Comparison of ENCODE assay signal across 8 cellular contexts in genomic region chr13:45847554-45848224, GRCh38. TPM values are rescaled to one million over a fixed set of nuclear protein-coding genes. Genes with fewer than 3 reads are reported as not detected.
DNase-seq lines count a peak whose midpoint lies in the region; ATAC-seq and TF ChIP-seq lines count a peak whose summit lies in the region.

No MANE protein-coding gene starts in this region.

- 81% methylated on average over 13 of the region's 13 CpGs for WGBS in smooth muscle cell (ENCODE audit: low lambda C conversion rate)

- H3K9me3 ChIP-seq in smooth muscle cell (replicated peaks; ENCODE audit: low read depth), result no peaks in the 10 kb centered on the region

- TF ChIP-seq CTCF in VCaP (conservative IDR thresholded peaks at IDR 0.05) (no peak), smooth muscle cell (IDR thresholded peaks at IDR 0.05; ENCODE audit: borderline replicate concordance, insufficient read depth, poor library complexity, severe bottlenecking) (no peak)

- no peak for ATAC-seq in GM21737 (IDR thresholded peaks at IDR 0.05; ENCODE audit: unreplicated experiment)
- no peak for ATAC-seq in HG03442 (IDR thresholded peaks at IDR 0.05; ENCODE audit: unreplicated experiment)

- H3K27me3 ChIP-seq in smooth muscle cell (ENCODE audit: low read depth), result peaks cover 48% of the 10 kb centered on the region

- no peaks in the 10 kb centered on the region for H3K79me2 ChIP-seq in smooth muscle cell (ENCODE audit: low read depth)

- no peak overlapping the region for H2AFZ ChIP-seq in smooth muscle cell (ENCODE audit: low read depth)

- peaks cover 6% of the 10 kb centered on the region for H3K4me1 ChIP-seq in smooth muscle cell (ENCODE audit: low read depth)

- H3K4me3 ChIP-seq in smooth muscle cell, result no peak overlapping the region

- in situ Hi-C loops in KBM-7 (cut with MboI; ENCODE audit: low pct_unique_long_range_greater_than_20kb, low sequenced_read_pairs), result no loop called here

- DNase-seq in DMS153 treated with DMSO at 0.1 percent for 48 hours (lab: John Stamatoyannopoulos, UW; ENCODE audit: unreplicated experiment) (peak; percentile 40), KBM-7 (peak; percentile 84), iPS-NIHi11 (ENCODE audit: low spot score) (peak; percentile 46), smooth muscle cell (lab: John Stamatoyannopoulos, UW; ENCODE audit: unreplicated experiment) (no peak)
- no peak for DNase-seq in effector CD4-positive, alpha-beta T cell

- no peaks in the 10 kb centered on the region for H4K20me1 ChIP-seq in smooth muscle cell (ENCODE audit: low read depth)

- no peak overlapping the region for H3K4me2 ChIP-seq in smooth muscle cell

- H3K36me3 ChIP-seq in smooth muscle cell (ENCODE audit: low read depth), result no peaks in the 10 kb centered on the region

- no peak overlapping the region for H3K9ac ChIP-seq in smooth muscle cell (ENCODE audit: low read depth)

- no peaks in the 10 kb centered on the region for H3F3A ChIP-seq in smooth muscle cell (ENCODE audit: low read depth)

- H3K27ac ChIP-seq in VCaP (peak overlapping the region; percentile 34; the same call in 1 of the 2 replicates), smooth muscle cell (ENCODE audit: low read depth) (no peak overlapping the region)

RNA-seq across cellular contexts. Expression of gene SIAH3, which starts 3.9 kb away (rescaled TPM):
- not detected in 2 replicates for total RNA-seq in smooth muscle cell
- not detected in 2 replicates for polyA plus RNA-seq in smooth muscle cell

Comparison
In these comparisons a context has a peak if more than half of its experiments do, and no peak if none do; other contexts are left out.
1. DNase-seq: peak in DMS153 treated with DMSO at 0.1 percent for 48 hours (single experiment), KBM-7 (single experiment) and iPS-NIHi11 (single experiment); none in effector CD4-positive, alpha-beta T cell (single experiment) and smooth muscle cell (single experiment).